ENCODE assay signal across 6 cellular contexts in genomic region chr5:139393497-139394122, GRCh38. TPM values are rescaled to one million over a fixed set of nuclear protein-coding genes. Genes with fewer than 3 reads are reported as not detected.
DNase-seq lines count a peak whose midpoint lies in the region; ATAC-seq and TF ChIP-seq lines count a peak whose summit lies in the region.

No MANE protein-coding gene starts in this region.

- H3K27me3 Mint-ChIP-seq in natural killer cell (ENCODE audit: low read depth in 2 of 2), result no peaks in the 10 kb centered on the region

- peaks cover 17 to 30% of the 10 kb centered on the region in 2 donors for H3K36me3 Mint-ChIP-seq in activated naive CD4-positive, alpha-beta T cell treated with anti-CD3 and anti-CD28 coated beads, Interleukin-2, amount 50 U/mL, for 72 hours
- H3K36me3 Mint-ChIP-seq in natural killer cell, result no peaks in the 10 kb centered on the region

- no peak for ATAC-seq in activated naive CD4-positive, alpha-beta T cell treated with anti-CD3 and anti-CD28 coated beads, Interleukin-2, amount 50 U/mL, for 72 hours
- ATAC-seq in natural killer cell (no peak), GM21717 (IDR thresholded peaks at IDR 0.05; ENCODE audit: unreplicated experiment) (no peak)

- no peak for DNase-seq in activated naive CD4-positive, alpha-beta T cell treated with anti-CD3 and anti-CD28 coated beads, Interleukin-2, amount 50 U/mL, for 72 hours (ENCODE audit: low spot score in 2 of 2)
- no peak for DNase-seq in natural killer cell
- DNase-seq in activated CD4-positive, CD25-positive, alpha-beta regulatory T cell treated with anti-CD3 and anti-CD28 coated beads, Interleukin-2, amount 50 U/mL, for 72 hours, result no peak
- DNase-seq in NCI-H2029 treated with DMSO at 0.1 percent for 48 hours (lab: John Stamatoyannopoulos, UW), result no peak

- peaks cover 39 to 41% of the 10 kb centered on the region in 2 donors for H3K4me1 Mint-ChIP-seq in natural killer cell

- H3K4me3 Mint-ChIP-seq in natural killer cell, result peak overlapping the region; percentile 88

- H3K27ac Mint-ChIP-seq in activated naive CD4-positive, alpha-beta T cell treated with anti-CD3 and anti-CD28 coated beads, Interleukin-2, amount 50 U/mL, for 72 hours, result peak overlapping the region; percentile 60 to 92
- peak overlapping the region; percentile 62 to 95 for H3K27ac Mint-ChIP-seq in natural killer cell

- intact Hi-C loops in natural killer cell (cut with micrococcal nuclease), result loop anchor here (5.0 kb wide), 1 partner anchor 121 kb away; no protein-coding TSS in a partner anchor

- TF ChIP-seq CTCF in natural killer cell (IDR thresholded peaks at IDR 0.05), result no peak

- H3K9me3 Mint-ChIP-seq in activated naive CD4-positive, alpha-beta T cell treated with anti-CD3 and anti-CD28 coated beads, Interleukin-2, amount 50 U/mL, for 72 hours, result no peaks in the 10 kb centered on the region
- no peaks in the 10 kb centered on the region for H3K9me3 Mint-ChIP-seq in natural killer cell

- peak; percentile 9 for TF ChIP-seq POLR2A in GM10847 (IDR thresholded peaks at IDR 0.05; ENCODE audit: extremely low read depth, insufficient read length)

RNA-seq across cellular contexts. Expression of gene PROB1, which starts 1.3 kb away (rescaled TPM):
- total RNA-seq in activated naive CD4-positive, alpha-beta T cell treated with anti-CD3 and anti-CD28 coated beads, Interleukin-2, amount 50 U/mL, for 72 hours, result 1 to 10 TPM; 3.3 to 4.3 TPM
- 1 to 10 TPM in 1 of 3 donors, under 1 TPM in 2; 0.91 to 1.0 (median 0.96) TPM for total RNA-seq in natural killer cell

RNA-seq across cellular contexts. Expression of gene MZB1, which starts 3.9 kb away (rescaled TPM):
- 10 to 100 TPM; 14.2 to 24.1 TPM for total RNA-seq in activated naive CD4-positive, alpha-beta T cell treated with anti-CD3 and anti-CD28 coated beads, Interleukin-2, amount 50 U/mL, for 72 hours
- 10 to 100 TPM in 1 of 3 donors, 1 to 10 TPM in 2; 2.0 to 60.0 (median 2.8) TPM for total RNA-seq in natural killer cell

RNA-seq across cellular contexts. Expression of gene SPATA24, which starts 10.3 kb away (rescaled TPM):
- 1 to 10 TPM; 6.8 to 8.9 TPM for total RNA-seq in activated naive CD4-positive, alpha-beta T cell treated with anti-CD3 and anti-CD28 coated beads, Interleukin-2, amount 50 U/mL, for 72 hours
- 1 to 10 TPM; 1.6 to 2.9 (median 2.7) TPM for total RNA-seq in natural killer cell

RNA-seq across cellular contexts. Expression of gene SLC23A1, which starts 10.5 kb away (rescaled TPM):
- 1 to 10 TPM in 1 of 2 donors, under 1 TPM in 1; 0.25 to 2.3 TPM for total RNA-seq in activated naive CD4-positive, alpha-beta T cell treated with anti-CD3 and anti-CD28 coated beads, Interleukin-2, amount 50 U/mL, for 72 hours
- total RNA-seq in natural killer cell, result not detected

RNA-seq across cellular contexts. Expression of gene DNAJC18, which starts 45.7 kb away (rescaled TPM):
- total RNA-seq in activated naive CD4-positive, alpha-beta T cell treated with anti-CD3 and anti-CD28 coated beads, Interleukin-2, amount 50 U/mL, for 72 hours, result 10 to 100 TPM; 13.5 to 47.3 TPM
- total RNA-seq in natural killer cell, result 1 to 10 TPM; 2.9 to 4.9 (median 3.6) TPM
